Comparison of ENCODE assay signal across 14 cellular contexts in genomic region chr1:61334718-61335589, GRCh38.
DNase-seq lines count a peak whose midpoint lies in the region; ATAC-seq, FAIRE-seq and TF ChIP-seq lines count a peak whose summit lies in the region.
"Had no signal": no experiment of that assay in that cellular context is flagged by ENCODE, and none has a peak within 500 bp of the region (broad histone marks: within the 10 kb centered on the region; RNA-seq: fewer than 3 reads in every experiment).

No MANE protein-coding gene starts in this region.

- H3F3A ChIP-seq in SK-N-SH (replicated peaks; ENCODE audit: insufficient read depth), result peaks cover 16% of the 10 kb centered on the region

- H3K4me1 ChIP-seq in SK-N-SH (ENCODE audit: control insufficient read depth in 1 of 2, insufficient read depth in 2 of 2, low read depth in 1 of 2, low read length in 1 of 2) (peaks cover 21 to 25% of the 10 kb centered on the region in 2 experiments; a peak in 3 of 4 replicates), esophagus muscularis mucosa (peaks cover 35 to 61% (median 56%) of the 10 kb centered on the region in 4 donors), thoracic aorta (ENCODE audit: control insufficient read depth in 1 of 2, low read depth in 2 of 2) (peaks cover 32 to 58% of the 10 kb centered on the region in 2 donors)
- H3K4me1 ChIP-seq: prostate gland had no signal

- FAIRE-seq in frontal cortex (lab: Jason Lieb, UNC), result no peak

- TF ChIP-seq EP300 in SK-N-SH (IDR thresholded peaks at IDR 0.05; ENCODE audit: borderline replicate concordance in 1 of 2, low read depth in 1 of 2, low read length in 1 of 2), result peak in 1 of 2 experiments; percentile 86; a peak in 2 of 4 replicates
- TF ChIP-seq EP300 in esophagus muscularis mucosa (IDR thresholded peaks at IDR 0.05), result no peak

- no peak overlapping the region for H3K4me3 ChIP-seq in SK-N-SH (ENCODE audit: low read depth in 2 of 2, low read length in 1 of 2)
- no peak overlapping the region for H3K4me3 ChIP-seq in esophagus muscularis mucosa
- H3K4me3 ChIP-seq in lower leg skin (ENCODE audit: low read depth, poor library complexity, severe bottlenecking), result no peak overlapping the region
- H3K4me3 ChIP-seq in thoracic aorta, result no peak overlapping the region
- H3K4me3 ChIP-seq: esophagus squamous epithelium, prostate gland had no signal

- intact Hi-C loops in esophagus muscularis mucosa (cut with DNase I) (no loop called here), lower leg skin (cut with DNase I; ENCODE audit: low total_unique reads) (loop anchor here (10.0 kb wide), 1 partner anchor 280 kb away; no protein-coding TSS in a partner anchor)

- TF ChIP-seq POLR2A in esophagus muscularis mucosa (IDR thresholded peaks at IDR 0.05; ENCODE audit: low read depth) (no peak), lower leg skin (IDR thresholded peaks at IDR 0.05) (no peak)

- TF ChIP-seq RAD21 in SK-N-SH (IDR thresholded peaks at IDR 0.05; ENCODE audit: low read length), result peak; percentile 48

- H3K27ac ChIP-seq in SK-N-SH (ENCODE audit: low read depth in 2 of 2, low read length in 1 of 2), result peak overlapping the region in 1 of 2 experiments; percentile 94; a peak in 2 of 4 replicates
- peak overlapping the region; percentile 34 to 82 (median 62) for H3K27ac ChIP-seq in esophagus muscularis mucosa (replicated peaks in 1 of 4)
- H3K27ac ChIP-seq in thoracic aorta, result peak overlapping the region; percentile 2 to 89
- H3K27ac ChIP-seq: KMS-11, prostate gland had no signal

- POLR2A ChIA-PET in SK-N-SH (lab: Yijun Ruan, JAX), result interaction anchor here (1.7 kb wide), 1 partner anchor 285 kb away, joined by 6 read pairs; no protein-coding TSS in a partner anchor

- H3K9me3 ChIP-seq in SK-N-SH (no peaks in the 10 kb centered on the region), esophagus muscularis mucosa (no peaks in the 10 kb centered on the region), thoracic aorta (no peaks in the 10 kb centered on the region)
- H3K9me3 ChIP-seq: esophagus squamous epithelium, prostate gland had no signal

- no peaks in the 10 kb centered on the region for H3K79me2 ChIP-seq in SK-N-SH (ENCODE audit: insufficient read depth)

- TF ChIP-seq CTCF in SK-N-SH (IDR thresholded peaks at IDR 0.05), result no peak
- no peak for TF ChIP-seq CTCF in esophagus muscularis mucosa (IDR thresholded peaks at IDR 0.05)
- no peak for TF ChIP-seq CTCF in lower leg skin (IDR thresholded peaks at IDR 0.05)
- no peak for TF ChIP-seq CTCF in thoracic aorta (IDR thresholded peaks at IDR 0.05)

- H4K20me1 ChIP-seq in SK-N-SH (ENCODE audit: insufficient read depth), result no peaks in the 10 kb centered on the region

- H3K36me3 ChIP-seq in SK-N-SH (replicated peaks in 1 of 2; ENCODE audit: control insufficient read depth in 1 of 2, insufficient read depth in 2 of 2, low read length in 1 of 2) (no peaks in the 10 kb centered on the region), esophagus muscularis mucosa (peaks cover 0 to 14% (median 2%) of the 10 kb centered on the region in 4 donors), thoracic aorta (peaks cover 3% of the 10 kb centered on the region)
- H3K36me3 ChIP-seq: prostate gland had no signal

- CTCF ChIA-PET in SK-N-SH (lab: Yijun Ruan, JAX), result interaction anchor here (1.3 to 1.7 kb wide), 4 partner anchors 97 to 1364 kb away, joined by 3 to 11 read pairs (median 5); no protein-coding TSS in a partner anchor

- no peak overlapping the region for H2AFZ ChIP-seq in SK-N-SH (ENCODE audit: low read depth)

- no peaks in the 10 kb centered on the region for H3K27me3 ChIP-seq in SK-N-SH (ENCODE audit: insufficient read depth)
- H3K27me3 ChIP-seq in esophagus muscularis mucosa, result no peaks in the 10 kb centered on the region
- no peaks in the 10 kb centered on the region for H3K27me3 ChIP-seq in thoracic aorta (replicated peaks; ENCODE audit: insufficient read depth)
- H3K27me3 ChIP-seq: esophagus squamous epithelium had no signal

- no peak overlapping the region for H3K9ac ChIP-seq in SK-N-SH
- H3K9ac ChIP-seq: KMS-11 had no signal

- H3K4me2 ChIP-seq in SK-N-SH, result no peak overlapping the region
- H3K4me2 ChIP-seq: KMS-11 had no signal

- DNase-seq in SK-N-SH (peak; percentile 79), esophagus muscularis mucosa (ENCODE audit: extremely low spot score) (no peak), lower leg skin (ENCODE audit: low spot score in 2 of 2) (peak; percentile 47 to 90), thoracic aorta (ENCODE audit: low spot score) (peak; percentile 16), NK-92 (lab: John Stamatoyannopoulos, UW; ENCODE audit: unreplicated experiment) (no peak), HuH-7 (ENCODE audit: low spot score) (no peak), frontal cortex (ENCODE audit: low spot score in 2 of 2) (no peak)
- DNase-seq: activated naive CD4-positive, alpha-beta T cell treated with anti-CD3 and anti-CD28 coated beads for 36 hours; esophagus squamous epithelium; NCI-H1930; stimulated activated CD4-positive, alpha-beta T cell treated with anti-CD3 and anti-CD28 coated beads, Interleukin-4, amount 100 ng/mL, for 1 hour had no signal

- peak; percentile 40 for ATAC-seq in thoracic aorta (ENCODE audit: insufficient number of reproducible peaks, low FRiP score, low read depth)
- ATAC-seq: stimulated activated effector memory CD8-positive, alpha-beta T cell treated with anti-CD3 and anti-CD28 coated beads, Interleukin-12 subunit alpha, Interleukin-12 subunit beta, amount 100 ng/mL, for 72 hours had no signal

- WGBS in SK-N-SH (ENCODE audit: low lambda C conversion rate), result 71% methylated on average over 14 of the region's 14 CpGs
- 70% methylated on average over 13 of the region's 14 CpGs for WGBS in esophagus muscularis mucosa
- 78 to 80% methylated on average over 14 of the region's 14 CpGs for WGBS in lower leg skin, 2 donors

- no peaks in the 10 kb centered on the region for H3K9me2 ChIP-seq in SK-N-SH

TF ChIP-seq in SK-N-SH, 30 proteins besides CTCF, POLR2A, EP300 and RAD21:
- no peak for TF ChIP-seq SIN3A (IDR thresholded peaks at IDR 0.05; ENCODE audit: borderline replicate concordance, low read depth, low read length)
- TF ChIP-seq RCOR1 (IDR thresholded peaks at IDR 0.05; ENCODE audit: low read length), result peak; percentile 78; the same call in 1 of the 2 replicates
- TF ChIP-seq CHD2 (IDR thresholded peaks at IDR 0.05; ENCODE audit: low read length, partially characterized antibody), result peak; percentile 62
- peak; percentile 51 for TF ChIP-seq TCF12 (IDR thresholded peaks at IDR 0.05)
- TF ChIP-seq USF1 (IDR thresholded peaks at IDR 0.05; ENCODE audit: borderline replicate concordance, low read depth), result no peak
- peak; percentile 87 for TF ChIP-seq GATA2 (CRISPR knock-in tag; IDR thresholded peaks at IDR 0.05)
- TF ChIP-seq FOXJ3 (CRISPR knock-in tag; IDR thresholded peaks at IDR 0.05), result peak; percentile 92
- peak; percentile 84; the same call in 1 of the 2 replicates for TF ChIP-seq MXI1 (IDR thresholded peaks at IDR 0.05; ENCODE audit: low read depth, low read length)
TF ChIP-seq in SK-N-SH: peak in this region for 6.

Comparison
In these comparisons a context has a peak if more than half of its experiments do, and no peak if none do; other contexts are left out.
1. DNase-seq: peak in SK-N-SH (single experiment), lower leg skin (2 of 2) and thoracic aorta (single experiment); none in esophagus muscularis mucosa (single experiment), NK-92 (single experiment), HuH-7 (single experiment) and frontal cortex (0 of 2).